14 cellular contexts compared by ENCODE assay signal in the genomic region with DNA sequence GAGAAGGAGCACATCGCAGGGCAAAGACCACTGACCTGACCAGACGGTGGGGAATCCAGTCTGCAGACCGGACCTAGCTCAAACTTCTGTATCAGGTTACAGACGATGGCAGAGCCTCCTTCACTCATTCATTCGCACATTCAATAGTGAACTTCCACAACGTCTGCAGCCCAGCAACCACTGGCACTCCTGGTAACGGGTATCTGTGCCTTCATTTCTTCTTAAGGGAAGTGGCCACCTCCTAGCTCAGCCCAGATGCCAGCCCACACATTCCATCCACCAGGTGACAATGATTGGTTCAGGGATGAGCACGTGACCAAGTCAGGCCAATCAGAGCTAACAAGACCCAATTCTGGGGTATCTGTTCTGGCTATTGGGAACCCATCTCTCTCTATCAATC. TPM values are rescaled to one million over a fixed set of nuclear protein-coding genes. Genes with fewer than 3 reads are reported as not detected.
DNase-seq lines count a peak whose midpoint lies in the region; ATAC-seq and TF ChIP-seq lines count a peak whose summit lies in the region.
"Had no signal": no experiment of that assay in that cellular context is flagged by ENCODE, and none has a peak within 500 bp of the region (broad histone marks: within the 10 kb centered on the region; RNA-seq: fewer than 3 reads in every experiment).

No MANE protein-coding gene starts in this region.

- no peak for TF ChIP-seq CTCF in spleen (IDR thresholded peaks at IDR 0.05 in 8 of 11, conservative IDR thresholded peaks at IDR 0.05 in 3 of 11)

- DNase-seq in MV-4-11 (lab: John Stamatoyannopoulos, UW) (peak; percentile 47), cerebellar cortex (ENCODE audit: low spot score) (peak; percentile 67), spleen (no peak), Ammon's horn (ENCODE audit: low spot score) (no peak), hypothalamus (lab: John Stamatoyannopoulos, UW) (no peak), left colon (no peak)
- DNase-seq: activated CD4-positive, CD25-positive, alpha-beta regulatory T cell; activated gamma-delta T cell; HCEC 1CT; NCI-H1436; retina had no signal

- intact Hi-C loops in spleen (cut with DNase I; ENCODE audit: low total_unique reads) (no loop called here), left colon (cut with DNase I, micrococcal nuclease) (no loop called here)

- H3K4me1 ChIP-seq in spleen = peaks cover 16 to 72% (median 46%) of the 10 kb centered on the region in 6 donors

- H3K36me3 ChIP-seq in spleen = no peaks in the 10 kb centered on the region

- H3K27me3 ChIP-seq in spleen (replicated peaks in 1 of 7) = no peaks in the 10 kb centered on the region

- peak overlapping the region in 1 of 8 donors; percentile 19 for H3K4me3 ChIP-seq in spleen

- H3K27ac ChIP-seq in spleen = peak overlapping the region in 7 of 8 donors; percentile 47 to 77 (median 72)

- no peak for TF ChIP-seq POLR2A in spleen (IDR thresholded peaks at IDR 0.05)

- WGBS in spleen, 5 donors = 81 to 87% (median 85%) methylated on average over 8 of the region's 8 CpGs

- peak; percentile 31 for ATAC-seq in GM18907 (IDR thresholded peaks at IDR 0.05; ENCODE audit: unreplicated experiment)
- ATAC-seq in HG02970 (IDR thresholded peaks at IDR 0.05; ENCODE audit: low FRiP score, unreplicated experiment) = no peak
- ATAC-seq in left colon = no peak
- ATAC-seq: PC-3 had no signal

- no peaks in the 10 kb centered on the region for H3K9me3 ChIP-seq in spleen

RNA-seq across cellular contexts. Expression of a gene that starts 15.9 kb away (rescaled TPM):
- total RNA-seq in spleen = 1 to 10 TPM; 2.9 to 8.9 (median 4.9) TPM
- polyA plus RNA-seq in spleen = 1 to 10 TPM in 2 of 3 donors, under 1 TPM in 1; 0.83 to 2.5 (median 2.2) TPM
- 10 to 100 TPM in 1 of 2 donors, 1 to 10 TPM in 1; 9.4 to 13.6 TPM for total RNA-seq in left colon

RNA-seq across cellular contexts. Expression of a gene that starts 57.7 kb away (rescaled TPM):
- total RNA-seq in spleen = 1 to 10 TPM in 1 of 7 donors, under 1 TPM in 5, not detected in 1; 0.14 to 1.3 (median 0.54) TPM
- under 1 TPM; 0.37 to 0.67 (median 0.41) TPM for polyA plus RNA-seq in spleen
- total RNA-seq in left colon = under 1 TPM; 0.12 to 0.22 TPM
- total RNA-seq: PC-3 had no signal

Comparison
In these comparisons a context has a peak if more than half of its experiments do, and no peak if none do; other contexts are left out.
1. DNase-seq: peak in MV-4-11 (single experiment) and cerebellar cortex (single experiment); none in spleen (single experiment), Ammon's horn (single experiment), hypothalamus (0 of 51) and left colon (0 of 2).